In genomic region chr16:82440336-82440735, GRCh38 we compare ENCODE assay signal across 1 cellular context.
TF ChIP-seq lines count a peak whose summit lies in the region.

No MANE protein-coding gene starts in this region.

TF ChIP-seq in GM23338, 12 proteins besides CTCF, POLR2A, EP300 and RAD21 (continued from another document):
- TF ChIP-seq ZNF462 (CRISPR knock-in tag; IDR thresholded peaks at IDR 0.05) (no peak), ETS1 (IDR thresholded peaks at IDR 0.05) (no peak), REST (IDR thresholded peaks at IDR 0.05; ENCODE audit: unreplicated experiment) (no peak), CREB1 (CRISPR knock-in tag; IDR thresholded peaks at IDR 0.05; ENCODE audit: low read depth) (no peak), POLR2AphosphoS5 (IDR thresholded peaks at IDR 0.05; ENCODE audit: low read depth) (no peak), ZNF114 (CRISPR knock-in tag; IDR thresholded peaks at IDR 0.05) (no peak), ZNF331 (CRISPR knock-in tag; IDR thresholded peaks at IDR 0.05; ENCODE audit: low read depth) (no peak), EZH2 (IDR thresholded peaks at IDR 0.05; ENCODE audit: low read depth, unreplicated experiment) (no peak), EZH2phosphoT487 (IDR thresholded peaks at IDR 0.05; ENCODE audit: unreplicated experiment) (no peak), STAT1 (IDR thresholded peaks at IDR 0.05; ENCODE audit: unreplicated experiment) (no peak)
